ENCODE assay signal across 8 cellular contexts in the genomic region with DNA sequence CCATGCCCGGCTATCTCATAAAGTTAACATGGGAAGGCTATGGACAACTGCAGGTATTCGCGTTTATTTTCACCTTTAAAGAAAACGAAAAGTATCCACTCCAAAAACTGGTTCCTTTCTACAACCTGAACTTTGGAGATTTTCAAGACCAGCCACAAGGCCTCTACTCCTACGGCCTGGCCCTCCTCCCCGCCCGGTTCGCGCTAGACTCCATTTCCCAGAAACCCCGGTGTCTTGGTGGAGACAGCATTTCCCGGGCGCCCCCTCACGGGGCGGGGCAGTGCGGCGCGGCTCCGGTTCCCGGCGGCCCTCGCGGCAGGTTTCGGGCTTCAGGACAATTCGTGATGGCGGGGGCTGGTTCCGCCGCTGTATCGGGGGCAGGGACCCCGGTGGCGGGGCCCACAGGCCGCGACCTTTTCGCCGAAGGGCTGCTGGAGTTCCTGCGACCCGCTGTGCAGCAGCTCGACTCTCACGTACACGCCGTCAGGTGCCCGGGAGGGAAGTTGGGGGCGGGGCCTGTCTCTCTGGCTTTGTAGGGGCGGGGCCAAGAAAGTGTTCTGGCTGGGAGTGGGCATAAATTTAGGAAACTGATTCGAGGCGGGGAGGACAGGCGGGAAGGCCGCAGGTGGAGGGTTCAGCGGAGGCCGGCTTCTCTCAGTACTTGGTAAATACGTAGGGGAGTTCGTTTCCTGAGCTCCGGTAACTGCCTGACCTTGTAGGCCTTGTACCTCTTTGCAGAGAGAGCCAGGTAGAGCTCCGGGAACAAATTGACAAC. TPM values are rescaled to one million over a fixed set of nuclear protein-coding genes. Genes with fewer than 3 reads are reported as not detected.
DNase-seq lines count a peak whose midpoint lies in the region; TF ChIP-seq lines count a peak whose summit lies in the region.

A gene with protein sequence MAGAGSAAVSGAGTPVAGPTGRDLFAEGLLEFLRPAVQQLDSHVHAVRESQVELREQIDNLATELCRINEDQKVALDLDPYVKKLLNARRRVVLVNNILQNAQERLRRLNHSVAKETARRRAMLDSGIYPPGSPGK (plus strand): TSS at position 304 of the 775 bp plus-strand sequence. CDS start 41 bp downstream, at position 345.

- peak within 1 kb of the TSS; percentile 57 for H3K4me2 ChIP-seq in neural cell (ENCODE audit: low read length)

- peak; percentile 20 for TF ChIP-seq RAD21 in neural cell (conservative IDR thresholded peaks at IDR 0.05)

- H2AFZ ChIP-seq in neural cell (ENCODE audit: low read depth, low read length), result peak within 1 kb of the TSS; percentile 51

- H3K4me1 ChIP-seq in ES-I3 (ENCODE audit: insufficient read depth, low read length) (no peaks in the 10 kb centered on the region), stomach (peaks cover 5 to 30% (median 18%) of the 10 kb centered on the region in 4 donors)

- peak within 1 kb of the TSS; percentile 76 for H3K27ac ChIP-seq in neural cell (ENCODE audit: low read length)
- peak within 1 kb of the TSS; percentile 90 to 98 (median 95) for H3K27ac ChIP-seq in stomach

- H4K20me1 ChIP-seq in neural cell (ENCODE audit: insufficient read depth), result no peaks in the 10 kb centered on the region

- no peaks in the 10 kb centered on the region for H3K9me2 ChIP-seq in neural cell (ENCODE audit: insufficient read depth, low read length)

- H3K9me3 ChIP-seq in ES-I3 (ENCODE audit: control insufficient read depth, insufficient read depth, low read length) (no peaks in the 10 kb centered on the region), neural cell (ENCODE audit: low read length) (no peaks in the 10 kb centered on the region), stomach (no peaks in the 10 kb centered on the region)

- TF ChIP-seq EP300 in neural cell (conservative IDR thresholded peaks at IDR 0.05; ENCODE audit: poor library complexity, severe bottlenecking) (peak; percentile 31), stomach (IDR thresholded peaks at IDR 0.05) (no peak)

- H3K79me2 ChIP-seq in neural cell (replicated peaks; ENCODE audit: insufficient read depth, low read length), result peaks cover 15% of the 10 kb centered on the region

- H3F3A ChIP-seq in neural cell (ENCODE audit: insufficient read depth, low read length, poor library complexity, severe bottlenecking), result no peaks in the 10 kb centered on the region

- H3K36me3 ChIP-seq in ES-I3 (ENCODE audit: insufficient read depth, low read length) (peaks cover 20% of the 10 kb centered on the region), H7 (replicated peaks; ENCODE audit: control insufficient read depth, insufficient read depth, low read length) (peaks cover 22% of the 10 kb centered on the region), neural cell (ENCODE audit: insufficient read depth, low read length) (no peaks in the 10 kb centered on the region), stomach (peaks cover 27 to 35% (median 32%) of the 10 kb centered on the region in 4 donors)

- intact Hi-C loops in stomach (cut with DNase I; ENCODE audit: low total_unique reads), result no loop called here

- peak; percentile 96 for DNase-seq in H7
- peak; percentile 91 for DNase-seq in M059J (ENCODE audit: low read depth)
- DNase-seq in SIG-M5 (lab: John Stamatoyannopoulos, UW), result peak; percentile 41
- peak; percentile 97 for DNase-seq in activated effector memory CD4-positive, alpha-beta T cell treated with anti-CD3 and anti-CD28 coated beads, Interleukin-2, amount 50 U/mL, for 16 hours
- peak; percentile 81 for DNase-seq in fibroblast of the aortic adventitia (ENCODE audit: low read depth)
- DNase-seq in stomach, result peak; percentile 90

- H3K27me3 ChIP-seq in H7 (ENCODE audit: control insufficient read depth, insufficient read depth, low read length) (no peaks in the 10 kb centered on the region), neural cell (ENCODE audit: insufficient read depth, low read depth, low read length) (no peaks in the 10 kb centered on the region), stomach (no peaks in the 10 kb centered on the region)

- TF ChIP-seq POLR2A in stomach (IDR thresholded peaks at IDR 0.05), result no peak

- H3K4me3 ChIP-seq in H7 (ENCODE audit: insufficient read depth, low read depth, low read length), result peak within 1 kb of the TSS; percentile 91
- peak within 1 kb of the TSS; percentile 96 for H3K4me3 ChIP-seq in fibroblast of the aortic adventitia (ENCODE audit: low read depth, low read length)
- peak within 1 kb of the TSS; percentile 79 for H3K4me3 ChIP-seq in neural cell (ENCODE audit: low read length)
- peak within 1 kb of the TSS; percentile 67 to 78 (median 76) for H3K4me3 ChIP-seq in stomach

- WGBS in stomach, 5 donors, result 2 to 8% (median 2%) methylated on average over 22 to 53 of the region's 53 CpGs

- TF ChIP-seq CTCF in fibroblast of the aortic adventitia (IDR thresholded peaks at IDR 0.05; ENCODE audit: insufficient read depth, low read length) (peak; percentile 7), neural cell (IDR thresholded peaks at IDR 0.05; ENCODE audit: poor library complexity, severe bottlenecking) (peak; percentile 54), stomach (IDR thresholded peaks at IDR 0.05) (peak in 2 of 7 experiments; percentile 30 to 32)

- peak within 1 kb of the TSS; percentile 85 for H3K9ac ChIP-seq in ES-I3 (ENCODE audit: low read depth, low read length)
- H3K9ac ChIP-seq in neural cell (ENCODE audit: low read length), result peak within 1 kb of the TSS; percentile 86

TF ChIP-seq in neural cell, 6 proteins besides CTCF, POLR2A, EP300 and RAD21:
- TF ChIP-seq SMC3 (conservative IDR thresholded peaks at IDR 0.05; ENCODE audit: poor library complexity) (peak; percentile 26), TAF1 (IDR thresholded peaks at IDR 0.05; ENCODE audit: low read depth) (peak; percentile 61), MXI1 (conservative IDR thresholded peaks at IDR 0.05; ENCODE audit: poor library complexity, severe bottlenecking) (peak; percentile 72), REST (IDR thresholded peaks at IDR 0.05; ENCODE audit: borderline replicate concordance) (peak; percentile 11), EZH2 (IDR thresholded peaks at IDR 0.05; ENCODE audit: borderline replicate concordance, insufficient read depth, low read length, poor library complexity, severe bottlenecking) (no peak), POLR2AphosphoS5 (IDR thresholded peaks at IDR 0.05) (peak; percentile 84)
TF ChIP-seq in neural cell: peak in this region for 5.

RNA-seq across cellular contexts. Expression of the gene that starts here (rescaled TPM):
- 48.3 and 48.5 TPM in 2 replicates for total RNA-seq in H7 (2014; rRNA removed; shearing (Covaris generic))
- 72.6 and 90.2 TPM in 2 replicates for total RNA-seq in M059J (2014; rRNA removed; shearing (Covaris generic))
- total RNA-seq in fibroblast of the aortic adventitia (ENCODE audit: low replicate concordance) (16.7 and 68.8 TPM in 2 replicates), stomach (10 to 100 TPM; 14.9 to 82.9 (median 15.6) TPM)
- polyA plus RNA-seq in neural cell (86.2 and 100.0 TPM in 2 replicates), stomach (10 to 100 TPM; 29.4 to 35.5 (median 29.5) TPM)
- 48.5 and 49.9 TPM in 2 replicates for polyA minus RNA-seq in neural cell

Comparison
In these comparisons a context has a peak if more than half of its experiments do, and no peak if none do; other contexts are left out.
1. Peak in every context shown above with its lines: DNase-seq, H3K4me3 ChIP-seq and H3K27ac ChIP-seq.
2. DNase-seq: peak in every context shown above with its lines; median percentile 97 in activated effector memory CD4-positive, alpha-beta T cell treated with anti-CD3 and anti-CD28 coated beads, Interleukin-2, amount 50 U/mL, for 16 hours; 96 in H7; 91 in M059J; 90 in stomach; 81 in fibroblast of the aortic adventitia; 41 in SIG-M5.